19 cellular contexts compared by ENCODE assay signal in the genomic region with DNA sequence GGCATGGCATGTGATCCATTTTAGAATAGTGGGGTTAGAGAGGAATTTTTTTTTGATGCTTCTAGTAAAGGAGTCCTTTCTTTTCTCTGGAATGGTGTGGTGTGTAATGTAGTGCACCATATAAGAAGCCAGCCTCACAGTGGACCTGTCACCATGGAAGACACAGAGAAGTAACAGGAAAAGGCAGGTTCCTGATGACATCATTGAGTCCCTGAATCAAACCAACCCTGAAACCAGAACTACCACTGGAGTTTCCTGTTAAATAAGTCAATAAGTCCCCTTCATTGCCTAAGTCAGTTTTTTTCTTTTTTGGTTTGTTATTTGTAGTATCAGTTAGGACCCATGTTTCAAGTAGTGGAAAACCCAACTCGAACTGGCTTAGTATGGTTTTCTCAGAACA. TPM values are rescaled to one million over a fixed set of nuclear protein-coding genes. Genes with fewer than 3 reads are reported as not detected.
DNase-seq lines count a peak whose midpoint lies in the region; ATAC-seq, FAIRE-seq and TF ChIP-seq lines count a peak whose summit lies in the region.
"Had no signal": no experiment of that assay in that cellular context is flagged by ENCODE, and none has a peak within 500 bp of the region (broad histone marks: within the 10 kb centered on the region; RNA-seq: fewer than 3 reads in every experiment).

No MANE protein-coding gene starts in this region.

- H3K9me3 ChIP-seq in Loucy (ENCODE audit: insufficient read depth, low read depth, low read length) (no peaks in the 10 kb centered on the region), K562 (replicated peaks; ENCODE audit: control insufficient read depth, insufficient read depth, low read depth, low read length) (no peaks in the 10 kb centered on the region)
- H3K9me3 ChIP-seq: A549, BE2C had no signal

- TF ChIP-seq EP300 in K562 (IDR thresholded peaks at IDR 0.05; ENCODE audit: low read length) = no peak

- no peak overlapping the region for H3K27ac ChIP-seq in K562 (ENCODE audit: extremely low read depth, low read depth, low read length)
- H3K27ac ChIP-seq: 22Rv1, A549 had no signal

- 0% methylated on average over 1 of the region's 1 CpG for WGBS in K562 (ENCODE audit: insufficient coverage, low coverage, missing lambda C conversion rate)

- H3K9me2 ChIP-seq in Loucy (replicated peaks; ENCODE audit: low read depth, low read length) = no peaks in the 10 kb centered on the region

- H3K9me1 ChIP-seq in K562 (ENCODE audit: control insufficient read depth, insufficient read depth, low read length) = no peaks in the 10 kb centered on the region

- no peaks in the 10 kb centered on the region for H3K4me1 Mint-ChIP-seq in chondrocyte (ENCODE audit: low read depth)
- H3K4me1 Mint-ChIP-seq: CD14-positive monocyte; CD4-positive, alpha-beta memory T cell had no signal

- no peak for TF ChIP-seq RAD21 in K562 (CRISPR knock-in tag; conservative IDR thresholded peaks at IDR 0.05 in 1 of 2, IDR thresholded peaks at IDR 0.05 in 1 of 2)

- H3K36me3 ChIP-seq in Loucy (ENCODE audit: insufficient read depth, low read length) (no peaks in the 10 kb centered on the region), K562 (ENCODE audit: control insufficient read depth, insufficient read depth, low read length) (no peaks in the 10 kb centered on the region)
- H3K36me3 ChIP-seq: BE2C had no signal

- H2AFZ ChIP-seq in Loucy (ENCODE audit: low read length) (no peak overlapping the region), K562 (ENCODE audit: low read depth, low read length) (no peak overlapping the region)

- no peak for FAIRE-seq in K562 (lab: Jason Lieb, UNC)
- FAIRE-seq: A549, G401.6, GM12891, GM19239, H1 had no signal

- H3F3A ChIP-seq in Loucy (ENCODE audit: low read depth) = no peaks in the 10 kb centered on the region

- no peak for ATAC-seq in K562
- ATAC-seq: A549 had no signal

- no peak overlapping the region for H3K4me3 Mint-ChIP-seq in chondrocyte (ENCODE audit: unreplicated experiment)
- H3K4me3 Mint-ChIP-seq: CD14-positive monocyte; CD4-positive, alpha-beta memory T cell; H9 had no signal

- no peak for TF ChIP-seq POLR2A in K562 (conservative IDR thresholded peaks at IDR 0.05)

- DNase-seq in NCI-H2029 (lab: John Stamatoyannopoulos, UW) (peak; percentile 32), NCI-H2029 treated with DMSO at 0.1 percent for 48 hours (lab: John Stamatoyannopoulos, UW) (no peak), DMS53 (lab: John Stamatoyannopoulos, UW) (peak; percentile 89), K562 (ENCODE audit: extremely low read depth in 1 of 4, low spot score in 3 of 4) (no peak), AG08396 (ENCODE audit: low spot score) (no peak), chondrocyte (ENCODE audit: low spot score) (no peak), NCI-H446 (lab: John Stamatoyannopoulos, UW) (no peak)
- DNase-seq: BE2C; CD4-positive, alpha-beta memory T cell; DMS153; H9 had no signal

- H3K4me3 ChIP-seq in Loucy (ENCODE audit: low read length, poor library complexity, severe bottlenecking) = no peak overlapping the region
- no peak overlapping the region for H3K4me3 ChIP-seq in K562
- H3K4me3 ChIP-seq: A549 had no signal

- H3K4me2 ChIP-seq in Loucy (ENCODE audit: low read depth, low read length, poor library complexity, severe bottlenecking) = peak overlapping the region; percentile 49
- H3K4me2 ChIP-seq in K562 (ENCODE audit: insufficient read depth, low read length) = no peak overlapping the region
- H3K4me2 ChIP-seq: A549 had no signal

- H3K4me1 ChIP-seq in Loucy (ENCODE audit: insufficient read depth, low read length, poor library complexity, severe bottlenecking) (peaks cover 45% of the 10 kb centered on the region), K562 (replicated peaks in 1 of 2; ENCODE audit: control insufficient read depth in 2 of 2, insufficient read depth in 2 of 2, low read length in 2 of 2) (no peaks in the 10 kb centered on the region)
- H3K4me1 ChIP-seq: A549, BE2C had no signal

- no peaks in the 10 kb centered on the region for H3K79me2 ChIP-seq in Loucy (ENCODE audit: insufficient read depth, low read length)
- no peaks in the 10 kb centered on the region for H3K79me2 ChIP-seq in K562 (ENCODE audit: control insufficient read depth, insufficient read depth, low read length)

- no peaks in the 10 kb centered on the region for H3K9me3 Mint-ChIP-seq in chondrocyte (ENCODE audit: low read depth)
- H3K9me3 Mint-ChIP-seq: H9 had no signal

- H3K27me3 ChIP-seq in Loucy (ENCODE audit: insufficient read depth, low read length, poor library complexity, severe bottlenecking) (no peaks in the 10 kb centered on the region), K562 (ENCODE audit: control insufficient read depth in 2 of 2, insufficient read depth in 2 of 2, low read length in 2 of 2) (peaks cover 1 to 9% of the 10 kb centered on the region in 2 experiments; a peak in 3 of 5 replicates)
- H3K27me3 ChIP-seq: BE2C had no signal

- no peaks in the 10 kb centered on the region for H3K36me3 Mint-ChIP-seq in chondrocyte (ENCODE audit: low read depth)
- H3K36me3 Mint-ChIP-seq: CD14-positive monocyte; CD4-positive, alpha-beta memory T cell had no signal

- in situ Hi-C loops in K562 (cut with MboI) = no loop called here

- POLR2A ChIA-PET in K562 (lab: Yijun Ruan, JAX) = interaction anchor here (0.9 kb wide), 1 partner anchor 27 kb away, joined by 3 read pairs; no protein-coding TSS in a partner anchor

- no peak overlapping the region for H3K9ac ChIP-seq in Loucy (ENCODE audit: low read depth, low read length, poor library complexity, severe bottlenecking)
- H3K9ac ChIP-seq in K562 (ENCODE audit: insufficient read depth in 1 of 2, low read depth in 2 of 2, low read length in 2 of 2) = no peak overlapping the region

- CTCF ChIA-PET in K562 (lab: Yijun Ruan, JAX; ENCODE audit: low intra/inter-chr PET ratio) = no interaction called here

- no peaks in the 10 kb centered on the region for H4K20me1 ChIP-seq in Loucy (ENCODE audit: insufficient read depth, low read length, poor library complexity, severe bottlenecking)
- H4K20me1 ChIP-seq in K562 (replicated peaks; ENCODE audit: control insufficient read depth, insufficient read depth, low read length) = no peaks in the 10 kb centered on the region

- intact Hi-C loops in K562 (cut with micrococcal nuclease) = no loop called here

- H3K27me3 Mint-ChIP-seq in chondrocyte (ENCODE audit: low read depth) = peaks cover 59% of the 10 kb centered on the region

- TF ChIP-seq CTCF in Loucy (conservative IDR thresholded peaks at IDR 0.05; ENCODE audit: low read length) (no peak), K562 (IDR thresholded peaks at IDR 0.05 in 2 of 3, conservative IDR thresholded peaks at IDR 0.05 in 1 of 3; ENCODE audit: insufficient read depth in 2 of 3, low read depth in 1 of 3, low read length in 3 of 3) (no peak), chondrocyte (IDR thresholded peaks at IDR 0.05) (no peak)

- no peak overlapping the region for H3K27ac Mint-ChIP-seq in chondrocyte (ENCODE audit: unreplicated experiment)
- H3K27ac Mint-ChIP-seq: CD14-positive monocyte; CD4-positive, alpha-beta memory T cell; H9 had no signal

- BruUV-seq in K562 (replicated peaks; lab: Mats Ljungman, UMichigan) = no TSS peak

TF ChIP-seq in K562, 482 proteins besides CTCF, POLR2A, EP300 and RAD21 (continues in another document):
- TF ChIP-seq HNRNPUL1 (IDR thresholded peaks at IDR 0.05; ENCODE audit: low read length) (no peak), TAF1 (IDR thresholded peaks at IDR 0.05; ENCODE audit: control insufficient read depth, extremely low read depth, insufficient read depth, low read length, severe bottlenecking) (no peak), TEAD4 (IDR thresholded peaks at IDR 0.05; ENCODE audit: low read length) (no peak), TEAD4 (CRISPR knock-in tag; IDR thresholded peaks at IDR 0.05; ENCODE audit: borderline replicate concordance) (no peak), ZNF324 (CRISPR knock-in tag; IDR thresholded peaks at IDR 0.05) (0 out of 2 replicates have a peak, but pooled peaks have one; percentile 20)
- TF ChIP-seq, protein P1, sequence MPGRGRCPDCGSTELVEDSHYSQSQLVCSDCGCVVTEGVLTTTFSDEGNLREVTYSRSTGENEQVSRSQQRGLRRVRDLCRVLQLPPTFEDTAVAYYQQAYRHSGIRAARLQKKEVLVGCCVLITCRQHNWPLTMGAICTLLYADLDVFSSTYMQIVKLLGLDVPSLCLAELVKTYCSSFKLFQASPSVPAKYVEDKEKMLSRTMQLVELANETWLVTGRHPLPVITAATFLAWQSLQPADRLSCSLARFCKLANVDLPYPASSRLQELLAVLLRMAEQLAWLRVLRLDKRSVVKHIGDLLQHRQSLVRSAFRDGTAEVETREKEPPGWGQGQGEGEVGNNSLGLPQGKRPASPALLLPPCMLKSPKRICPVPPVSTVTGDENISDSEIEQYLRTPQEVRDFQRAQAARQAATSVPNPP (IDR thresholded peaks at IDR 0.05; ENCODE audit: borderline replicate concordance, insufficient read depth, insufficient read length) = no peak

RNA-seq across cellular contexts. Expression of a gene that starts 11.9 kb away (rescaled TPM):
- total RNA-seq in K562 (2011; cell fraction: chromatin; rRNA removed; ENCODE audit: low replicate concordance) = not detected in 2 replicates
- total RNA-seq in K562 (2011; cell fraction: nucleolus; rRNA removed) = not detected in 2 replicates
- total RNA-seq in K562 (2011; cell fraction: nucleoplasm; rRNA removed) = not detected in 2 replicates
- total RNA-seq in K562 (2014; rRNA removed) (not detected in 2 replicates), K562 (2014; rRNA removed; fragmentation: Illumina TruSeq; extraction: Trizol) (not detected in 2 replicates), K562 (2015; rRNA removed; fragmentation: Illumina TruSeq; extraction: Trizol) (0.15 TPM in 1 of 2 replicates, not detected in the other), K562 (2021) (not detected in 2 replicates), chondrocyte (not detected in 3 replicates)
- polyA plus RNA-seq in K562 (2011; rRNA removed) (not detected in 2 replicates), K562 (2014; fragmentation: Illumina TruSeq; extraction: Trizol) (not detected in 2 replicates), K562 (2014; fragmentation: Nextera tagmentation; extraction: Ambion mirVana) (under 1 TPM in 1 of 2 experiments, not detected in 1; 0.03 TPM), K562 (2014; rRNA removed) (not detected in 2 replicates)
- polyA plus RNA-seq in K562 (2011; cell fraction: cytosol; rRNA removed) = not detected in 2 replicates
- polyA plus RNA-seq in K562 (2011; cell fraction: nucleus; rRNA removed) = not detected in 2 replicates
- polyA plus RNA-seq in K562 (2012) = 0.21 and 0.26 TPM in 2 replicates
- polyA minus RNA-seq in K562 (2011; rRNA and poly(A)+ RNA removed) = not detected in 2 replicates
- polyA minus RNA-seq in K562 (2011; cell fraction: cytosol; rRNA and poly(A)+ RNA removed) = not detected in 2 replicates
- not detected in 2 replicates for polyA minus RNA-seq in K562 (2011; cell fraction: nucleus; rRNA and poly(A)+ RNA removed)
- total RNA-seq: CD4-positive, alpha-beta memory T cell; H1; H9 had no signal
- polyA plus RNA-seq: A549; CD14-positive monocyte; CD4-positive, alpha-beta memory T cell had no signal

Comparison
In these comparisons a context has a peak if more than half of its experiments do, and no peak if none do; other contexts are left out.
1. DNase-seq: peak in NCI-H2029 (single experiment) and DMS53 (single experiment); none in NCI-H2029 treated with DMSO at 0.1 percent for 48 hours (single experiment), K562 (0 of 4), AG08396 (single experiment), chondrocyte (single experiment) and NCI-H446 (0 of 2).